In genomic region chr2:75608684-75609333, GRCh38 we compare ENCODE assay signal across 8 cellular contexts. TPM values are rescaled to one million over a fixed set of nuclear protein-coding genes. Genes with fewer than 3 reads are reported as not detected.
A peak's percentile ranks its signal among the peaks of the same experiment; 100 is the strongest.
DNase-seq lines count a peak whose midpoint lies in the region; ATAC-seq and TF ChIP-seq lines count a peak whose summit lies in the region.

No MANE protein-coding gene starts in this region.

- H3K27me3 ChIP-seq in mesendoderm (ENCODE audit: insufficient read depth, low read length, poor library complexity): no peaks in the 10 kb centered on the region

- peaks cover 45 to 96% of the 10 kb centered on the region in 2 donors for H3K27me3 Mint-ChIP-seq in effector memory CD8-positive, alpha-beta T cell

- H2BK5ac ChIP-seq in mesendoderm (ENCODE audit: low read length): no peak overlapping the region

- no peaks in the 10 kb centered on the region for H3K4me1 ChIP-seq in mesendoderm (ENCODE audit: control insufficient read depth, low read depth, low read length)

- DNase-seq in AG09309 (ENCODE audit: low read depth) (no peak), NCI-H2196 (lab: John Stamatoyannopoulos, UW; ENCODE audit: unreplicated experiment) (peak; percentile 45), mesendoderm (peak; percentile 73)
- peak; percentile 51 to 57 for DNase-seq in activated CD4-positive, alpha-beta T cell treated with anti-CD3 and anti-CD28 coated beads, Interleukin-2, amount 50 U/mL, for 48 hours
- peak; percentile 21 to 33 (median 30) for DNase-seq in effector memory CD8-positive, alpha-beta T cell
- DNase-seq in stimulated activated CD8-positive, alpha-beta memory T cell treated with anti-CD3 and anti-CD28 coated beads, Interleukin-4, amount 100 ng/mL, for 24 hours (ENCODE audit: low read depth): peak; percentile 22

- no peak overlapping the region for H3K27ac ChIP-seq in mesendoderm (ENCODE audit: low read depth, low read length)

- no peak overlapping the region for H2BK15ac ChIP-seq in mesendoderm (replicated peaks; ENCODE audit: low read depth)

- H2BK120ac ChIP-seq in mesendoderm (ENCODE audit: low read depth, low read length): no peak overlapping the region

- no peaks in the 10 kb centered on the region for H3K36me3 ChIP-seq in mesendoderm (ENCODE audit: control insufficient read depth, insufficient read depth, low read length)

- no peak overlapping the region for H3K23ac ChIP-seq in mesendoderm (ENCODE audit: low read length)

- no CpG with 5 or more reads among the region's 25 CpGs for WGBS in mesendoderm (ENCODE audit: extremely low coverage, insufficient coverage, low lambda C conversion rate)

- H3K4me3 ChIP-seq in AG09309 (ENCODE audit: control insufficient read depth, low read depth, low read length) (peak overlapping the region; percentile 20; the same call in 1 of the 2 replicates), mesendoderm (ENCODE audit: low read length) (peak overlapping the region; percentile 7)

- peak overlapping the region; percentile 85 for H3K56ac ChIP-seq in mesendoderm (ENCODE audit: low read length)

- peak overlapping the region; percentile 44 for H3K4ac ChIP-seq in mesendoderm (ENCODE audit: low read depth, low read length)

- H3K9me3 Mint-ChIP-seq in effector memory CD8-positive, alpha-beta T cell: no peaks in the 10 kb centered on the region

- H3K36me3 Mint-ChIP-seq in effector memory CD8-positive, alpha-beta T cell (ENCODE audit: insufficient read depth): no peaks in the 10 kb centered on the region

- peak overlapping the region; percentile 63 for H3K18ac ChIP-seq in mesendoderm (ENCODE audit: low read length)

- peak overlapping the region; percentile 66 for H3K4me2 ChIP-seq in mesendoderm (ENCODE audit: low read length)

- ATAC-seq in GM18505 (IDR thresholded peaks at IDR 0.05; ENCODE audit: unreplicated experiment) (peak; percentile 67), HG02973 (IDR thresholded peaks at IDR 0.05; ENCODE audit: unreplicated experiment) (peak; percentile 72)
- peak; percentile 70 for ATAC-seq in effector memory CD8-positive, alpha-beta T cell (replicated peaks)

- no peak overlapping the region for H3K27ac Mint-ChIP-seq in effector memory CD8-positive, alpha-beta T cell

- H4K8ac ChIP-seq in mesendoderm (ENCODE audit: low read depth, low read length): no peak overlapping the region

- H3K9ac ChIP-seq in mesendoderm (ENCODE audit: low read length): peak overlapping the region; percentile 60

- H2AK5ac ChIP-seq in mesendoderm (ENCODE audit: low read length): no peak overlapping the region

- peak; percentile 99 for TF ChIP-seq CTCF in AG09309 (IDR thresholded peaks at IDR 0.05; ENCODE audit: control insufficient read depth, insufficient read depth, low read depth, low read length, missing control alignments)

- no peak overlapping the region for H3K4me3 Mint-ChIP-seq in effector memory CD8-positive, alpha-beta T cell

- no peak overlapping the region for H4K5ac ChIP-seq in mesendoderm (ENCODE audit: low read length)

- no peaks in the 10 kb centered on the region for H3K79me2 ChIP-seq in mesendoderm (ENCODE audit: control insufficient read depth, insufficient read depth, low read length)

- peaks cover 0 to 4% of the 10 kb centered on the region in 2 donors for H3K4me1 Mint-ChIP-seq in effector memory CD8-positive, alpha-beta T cell (ENCODE audit: low read depth in 2 of 2)

- TF ChIP-seq POLR2A in GM18505 (IDR thresholded peaks at IDR 0.05; ENCODE audit: borderline replicate concordance, extremely low read depth, insufficient read depth, insufficient read length): no peak

- no peaks in the 10 kb centered on the region for H3K79me1 ChIP-seq in mesendoderm (ENCODE audit: low read length)

RNA-seq across cellular contexts. Expression of gene MRPL19, which starts 37.8 kb away (rescaled TPM):
- polyA plus RNA-seq in mesendoderm (2013, experiment 1 of 2): 44.0 TPM
- polyA plus RNA-seq in mesendoderm (2013, experiment 2 of 2): 41.8 TPM

RNA-seq across cellular contexts. Expression of gene EVA1A, which starts 48.1 kb away (rescaled TPM):
- polyA plus RNA-seq in mesendoderm (2013, experiment 1 of 2): 2.0 TPM
- 2.5 TPM for polyA plus RNA-seq in mesendoderm (2013, experiment 2 of 2)
